8 cellular contexts compared by ENCODE assay signal in the genomic region with DNA sequence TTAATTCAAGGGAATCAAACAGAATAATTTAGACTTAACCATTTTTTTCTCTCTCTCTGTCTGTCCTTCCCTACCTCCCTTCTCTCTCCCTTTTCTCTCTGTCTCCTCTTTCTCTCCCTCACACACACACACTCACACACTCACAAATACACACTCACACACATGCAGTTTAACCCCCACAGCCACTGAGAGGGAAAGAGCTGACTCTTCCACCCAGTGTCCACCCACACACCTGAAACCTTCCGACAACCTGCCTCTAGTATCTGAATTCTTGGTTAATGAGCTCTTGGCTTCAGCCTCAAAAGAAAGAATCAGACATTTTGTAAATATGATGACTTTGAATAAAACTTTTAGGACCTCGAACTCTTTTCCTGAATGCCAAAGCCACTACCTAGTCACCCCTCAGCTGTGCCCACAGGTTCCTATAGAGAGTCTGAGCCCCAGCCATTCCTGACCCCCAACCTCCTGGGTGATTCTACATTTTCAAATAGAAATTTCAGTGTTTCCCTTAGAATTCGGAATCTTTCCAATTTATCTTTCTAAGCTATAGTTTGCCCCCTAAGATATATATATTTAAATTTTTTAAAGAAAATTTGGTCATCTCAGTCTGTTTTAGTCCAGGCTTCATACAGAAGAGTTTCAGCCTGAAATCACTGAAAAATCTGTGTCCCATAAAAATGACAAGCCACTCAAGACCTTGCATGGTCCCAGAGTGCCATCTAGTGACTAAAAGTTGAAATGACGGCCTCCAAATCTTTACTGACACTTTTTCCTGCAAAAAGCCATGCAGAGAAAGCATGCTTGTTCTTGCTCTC.
DNase-seq lines count a peak whose midpoint lies in the region; ATAC-seq, FAIRE-seq and TF ChIP-seq lines count a peak whose summit lies in the region.

No MANE protein-coding gene starts in this region.

- no peak overlapping the region for H3K23ac ChIP-seq in H1 (ENCODE audit: insufficient read length)

- TF ChIP-seq RAD21 in H1 (IDR thresholded peaks at IDR 0.05 in 1 of 2, conservative IDR thresholded peaks at IDR 0.05 in 1 of 2; ENCODE audit: low read depth in 2 of 2, low read length in 2 of 2): peak; percentile 98 to 99

- no peaks in the 10 kb centered on the region for H3K9me3 ChIP-seq in H1 (ENCODE audit: insufficient read depth in 2 of 2, low read depth in 1 of 2, low read length in 1 of 2)

- 0 out of 2 replicates have a peak overlapping the region, but pooled peaks have one; percentile 88 for H2BK15ac ChIP-seq in H1 (ENCODE audit: low read length)

- TF ChIP-seq EP300 in H1 (IDR thresholded peaks at IDR 0.05; ENCODE audit: borderline replicate concordance in 1 of 2, low read depth in 2 of 2, low read length in 2 of 2): no peak

- TF ChIP-seq POLR2A in H1 (IDR thresholded peaks at IDR 0.05; ENCODE audit: control extremely low read depth in 1 of 2, low read depth in 2 of 2, low read length in 2 of 2): no peak

- no peaks in the 10 kb centered on the region for H3K27me3 ChIP-seq in H1 (replicated peaks in 1 of 4; ENCODE audit: control insufficient read depth in 3 of 4, extremely low read depth in 1 of 4, insufficient read depth in 3 of 4, low read length in 3 of 4)

- H3K56ac ChIP-seq in H1 (replicated peaks; ENCODE audit: insufficient read length, low read depth, low read length): peak overlapping the region; percentile 65

- H3K14ac ChIP-seq in H1 (ENCODE audit: insufficient read length): no peak overlapping the region

- no peak overlapping the region for H2AK5ac ChIP-seq in H1 (ENCODE audit: low read depth, low read length)

- no peak overlapping the region; the same call in 1 of the 2 replicates for H3K18ac ChIP-seq in H1 (ENCODE audit: extremely low read depth, low read length)

- peak; percentile 86 for FAIRE-seq in H1 (lab: Jason Lieb, UNC)

- no peak overlapping the region; the same call in 1 of the 2 replicates for H4K8ac ChIP-seq in H1 (ENCODE audit: extremely low read depth, insufficient read depth, low read length)

- H2BK12ac ChIP-seq in H1 (ENCODE audit: low read depth, low read length): peak overlapping the region; percentile 98

- H2AFZ ChIP-seq in H1 (ENCODE audit: low read length): peak overlapping the region; percentile 97

- H2BK5ac ChIP-seq in H1 (ENCODE audit: low read depth, low read length): peak overlapping the region; percentile 91; the same call in 1 of the 2 replicates

- peaks cover 3% of the 10 kb centered on the region for H3K4me1 Mint-ChIP-seq in activated CD4-positive, alpha-beta T cell treated with anti-CD3 and anti-CD28 coated beads for 36 hours
- H3K4me1 Mint-ChIP-seq in activated CD4-positive, alpha-beta T cell treated with anti-CD3 and anti-CD28 coated beads, Interleukin-2, amount 10 ng/mL, durations not matched to agents 24 days and 14 days: peaks cover 3% of the 10 kb centered on the region
- peaks cover 36% of the 10 kb centered on the region for H3K4me1 Mint-ChIP-seq in nephron progenitor cell

- peak overlapping the region; percentile 71 for H4K91ac ChIP-seq in H1 (replicated peaks; ENCODE audit: insufficient read length, low read length)

- no peaks in the 10 kb centered on the region for H4K20me1 ChIP-seq in H1 (replicated peaks in 1 of 2; ENCODE audit: control insufficient read depth in 1 of 2, insufficient read depth in 2 of 2, low read length in 2 of 2)

- peaks cover 0 to 9% (median 7%) of the 10 kb centered on the region in 4 experiments; a peak in 6 of 7 replicates for H3K4me1 ChIP-seq in H1 (replicated peaks in 1 of 4; ENCODE audit: control insufficient read depth in 3 of 4, insufficient read depth in 4 of 4, low read length in 3 of 4)

- no peak overlapping the region for H3K4me2 ChIP-seq in H1 (ENCODE audit: insufficient read depth in 1 of 2, low read depth in 2 of 2, low read length in 2 of 2)

- 54% methylated on average over 4 of the region's 4 CpGs; no CpG with 5 or more reads in 1 of the 2 experiments for WGBS in H1 (ENCODE audit: extremely low coverage in 1 of 2, insufficient coverage in 1 of 2, insufficient read length in 1 of 2, insufficient replicate concordance in 2 of 2, low coverage in 1 of 2, low lambda C conversion rate in 2 of 2, missing lambda C conversion rate in 1 of 2), 2 experiments

- H3K4me3 Mint-ChIP-seq in activated CD4-positive, alpha-beta T cell treated with anti-CD3 and anti-CD28 coated beads for 36 hours: no peak overlapping the region
- H3K4me3 Mint-ChIP-seq in activated CD4-positive, alpha-beta T cell treated with anti-CD3 and anti-CD28 coated beads, Interleukin-2, amount 10 ng/mL, durations not matched to agents 24 days and 14 days: no peak overlapping the region
- no peak overlapping the region for H3K4me3 Mint-ChIP-seq in nephron progenitor cell

- no peaks in the 10 kb centered on the region for H3K79me2 ChIP-seq in H1 (ENCODE audit: control insufficient read depth in 1 of 2, insufficient read depth in 2 of 2, low read length in 2 of 2)

- TF ChIP-seq CTCF in H1 (IDR thresholded peaks at IDR 0.05; ENCODE audit: control extremely low read depth in 1 of 3, insufficient read depth in 1 of 3, low read depth in 1 of 3, low read length in 3 of 3): peak in 2 of 3 experiments; percentile 73 to 77; a peak in 3 of 4 replicates
- peak; percentile 84 for TF ChIP-seq CTCF in nephron progenitor cell (IDR thresholded peaks at IDR 0.05)

- ATAC-seq in activated CD4-positive, alpha-beta T cell treated with anti-CD3 and anti-CD28 coated beads for 36 hours: no peak
- ATAC-seq in HG02798 (IDR thresholded peaks at IDR 0.05; ENCODE audit: poor library complexity, unreplicated experiment) (peak; percentile 41), GM21576 (IDR thresholded peaks at IDR 0.05; ENCODE audit: unreplicated experiment) (no peak), GM21717 (IDR thresholded peaks at IDR 0.05; ENCODE audit: unreplicated experiment) (no peak)

- H3K27me3 Mint-ChIP-seq in activated CD4-positive, alpha-beta T cell treated with anti-CD3 and anti-CD28 coated beads for 36 hours: peaks cover 20% of the 10 kb centered on the region
- peaks cover 7% of the 10 kb centered on the region for H3K27me3 Mint-ChIP-seq in activated CD4-positive, alpha-beta T cell treated with anti-CD3 and anti-CD28 coated beads, Interleukin-2, amount 10 ng/mL, durations not matched to agents 24 days and 14 days
- peaks cover 4% of the 10 kb centered on the region for H3K27me3 Mint-ChIP-seq in nephron progenitor cell (ENCODE audit: low read depth, poor library complexity)

- H3K27ac ChIP-seq in H1 (ENCODE audit: low read depth, low read length): no peak overlapping the region

- peak overlapping the region; percentile 100 for H2BK20ac ChIP-seq in H1 (ENCODE audit: low read length)

- H2BK120ac ChIP-seq in H1 (replicated peaks; ENCODE audit: low read depth, low read length): peak overlapping the region; percentile 80

- H3K27ac Mint-ChIP-seq in activated CD4-positive, alpha-beta T cell treated with anti-CD3 and anti-CD28 coated beads for 36 hours: no peak overlapping the region
- H3K27ac Mint-ChIP-seq in activated CD4-positive, alpha-beta T cell treated with anti-CD3 and anti-CD28 coated beads, Interleukin-2, amount 10 ng/mL, durations not matched to agents 24 days and 14 days: no peak overlapping the region
- peak overlapping the region; percentile 46 for H3K27ac Mint-ChIP-seq in nephron progenitor cell

- no peaks in the 10 kb centered on the region for H3K36me3 ChIP-seq in H1 (ENCODE audit: control insufficient read depth in 2 of 4, insufficient read depth in 4 of 4, low read length in 3 of 4)

- H3K4me3 ChIP-seq in H1 (ENCODE audit: extremely low read depth in 1 of 4, insufficient read depth in 2 of 4, low read depth in 3 of 4, low read length in 4 of 4): no peak overlapping the region

- intact Hi-C loops in activated CD4-positive, alpha-beta T cell treated with anti-CD3 and anti-CD28 coated beads for 36 hours (cut with DNase I, micrococcal nuclease): loop anchor here (1.0 to 10.0 kb wide), 3 partner anchors 480 to 730 kb away; no protein-coding TSS in a partner anchor
- intact Hi-C loops in activated CD4-positive, alpha-beta T cell treated with anti-CD3 and anti-CD28 coated beads, Interleukin-2, amount 10 ng/mL, durations not matched to agents 24 days and 14 days (cut with micrococcal nuclease): no loop called here

- no peak overlapping the region for H3K9ac ChIP-seq in H1 (replicated peaks in 1 of 4; ENCODE audit: extremely low read depth in 1 of 4, low read depth in 3 of 4, low read length in 3 of 4)

- H3K23me2 ChIP-seq in H1 (ENCODE audit: low read depth, low read length): no peaks in the 10 kb centered on the region; the same call in 1 of the 2 replicates

- H4K5ac ChIP-seq in H1 (ENCODE audit: insufficient read length, low read depth, low read length): peak overlapping the region; percentile 3

- no peaks in the 10 kb centered on the region for H3K9me3 Mint-ChIP-seq in activated CD4-positive, alpha-beta T cell treated with anti-CD3 and anti-CD28 coated beads for 36 hours (ENCODE audit: low read depth)
- H3K9me3 Mint-ChIP-seq in activated CD4-positive, alpha-beta T cell treated with anti-CD3 and anti-CD28 coated beads, Interleukin-2, amount 10 ng/mL, durations not matched to agents 24 days and 14 days: no peaks in the 10 kb centered on the region
- no peaks in the 10 kb centered on the region for H3K9me3 Mint-ChIP-seq in nephron progenitor cell

- peak; percentile 11 for DNase-seq in activated CD4-positive, alpha-beta T cell treated with anti-CD3 and anti-CD28 coated beads for 36 hours
- no peak for DNase-seq in activated CD4-positive, alpha-beta T cell treated with anti-CD3 and anti-CD28 coated beads, Interleukin-2, amount 10 ng/mL, durations not matched to agents 24 days and 14 days
- DNase-seq in OCI-M1 (lab: John Stamatoyannopoulos, UW) (peak; percentile 87), H1 (ENCODE audit: low read depth in 1 of 2, low spot score in 2 of 2) (peak in 1 of 2 experiments; percentile 52), nephron progenitor cell (peak; percentile 29)

- H3K4ac ChIP-seq in H1 (replicated peaks; ENCODE audit: insufficient read length, low read depth, low read length): no peak overlapping the region

- CTCF ChIA-PET in activated CD4-positive, alpha-beta T cell treated with anti-CD3 and anti-CD28 coated beads for 36 hours (lab: Charles Lee): interaction anchor here (0.6 to 1.1 kb wide), 3 partner anchors 67 to 724 kb away, joined by 3 read pairs; no protein-coding TSS in a partner anchor
- CTCF ChIA-PET in H1 (lab: Charles Lee; ENCODE audit: partially characterized antibody): interaction anchor here (0.6 to 3.4 kb wide), 26 partner anchors 27 to 1718 kb away, joined by 3 to 48 read pairs (median 4); no protein-coding TSS in a partner anchor

- POLR2A ChIA-PET in activated CD4-positive, alpha-beta T cell treated with anti-CD3 and anti-CD28 coated beads for 36 hours (lab: Charles Lee): no interaction called here
- POLR2A ChIA-PET in H1 (lab: Charles Lee; ENCODE audit: partially characterized antibody): interaction anchor here (0.6 kb wide), 1 partner anchor 370 kb away, joined by 5 read pairs; no protein-coding TSS in a partner anchor

- H3K79me1 ChIP-seq in H1 (ENCODE audit: low read depth, low read length): no peaks in the 10 kb centered on the region

- H3K36me3 Mint-ChIP-seq in activated CD4-positive, alpha-beta T cell treated with anti-CD3 and anti-CD28 coated beads for 36 hours (ENCODE audit: low read depth): no peaks in the 10 kb centered on the region
- no peaks in the 10 kb centered on the region for H3K36me3 Mint-ChIP-seq in activated CD4-positive, alpha-beta T cell treated with anti-CD3 and anti-CD28 coated beads, Interleukin-2, amount 10 ng/mL, durations not matched to agents 24 days and 14 days (ENCODE audit: low read depth)
- H3K36me3 Mint-ChIP-seq in nephron progenitor cell (ENCODE audit: low read depth): no peaks in the 10 kb centered on the region
